20 cellular contexts compared by ENCODE assay signal in genomic region chr12:71139153-71139735, GRCh38. TPM values are rescaled to one million over a fixed set of nuclear protein-coding genes. Genes with fewer than 3 reads are reported as not detected.
DNase-seq lines count a peak whose midpoint lies in the region; ATAC-seq and TF ChIP-seq lines count a peak whose summit lies in the region.
"Had no signal": no experiment of that assay in that cellular context is flagged by ENCODE, and none has a peak within 500 bp of the region (broad histone marks: within the 10 kb centered on the region; RNA-seq: fewer than 3 reads in every experiment).

No MANE protein-coding gene starts in this region.

- H3K27ac ChIP-seq in prostate gland (no peak overlapping the region), MM.1S (ENCODE audit: low read length) (no peak overlapping the region)
- H3K27ac ChIP-seq: HL-60, RWPE1 had no signal

- H3F3A ChIP-seq in MM.1S (ENCODE audit: insufficient read depth, low read length), result no peaks in the 10 kb centered on the region

- H3K9me2 ChIP-seq in MM.1S (replicated peaks; ENCODE audit: insufficient read depth, low read length), result no peaks in the 10 kb centered on the region

- ATAC-seq in left colon (peak; percentile 86), GM18867 (IDR thresholded peaks at IDR 0.05; ENCODE audit: unreplicated experiment) (no peak)
- ATAC-seq: PC-3, SK-N-SH treated with all-trans-retinoic acid at 6 μM for 48 hours had no signal

- TF ChIP-seq POLR2A in prostate gland (IDR thresholded peaks at IDR 0.05), result no peak

- no peak overlapping the region for H2AFZ ChIP-seq in MM.1S (ENCODE audit: low read length)

- H3K79me2 ChIP-seq in MM.1S (ENCODE audit: low read length), result no peaks in the 10 kb centered on the region

- TF ChIP-seq CTCF in prostate gland (IDR thresholded peaks at IDR 0.05) (no peak), MM.1S (IDR thresholded peaks at IDR 0.05; ENCODE audit: low read length) (no peak)

- H4K20me1 ChIP-seq in MM.1S (ENCODE audit: insufficient read depth, low read length), result no peaks in the 10 kb centered on the region

- H3K9ac ChIP-seq in mucosa of stomach (ENCODE audit: low read length) (no peak overlapping the region), MM.1S (ENCODE audit: low read length) (no peak overlapping the region)

- H3K9me3 ChIP-seq in mucosa of stomach (ENCODE audit: control insufficient read depth, low read length) (no peaks in the 10 kb centered on the region), MG63 (no peaks in the 10 kb centered on the region; the same call in 1 of the 2 replicates), prostate gland (no peaks in the 10 kb centered on the region), MM.1S (replicated peaks; ENCODE audit: insufficient read depth, low read length) (no peaks in the 10 kb centered on the region)

- intact Hi-C loops in left colon (cut with DNase I, micrococcal nuclease) (no loop called here), prostate gland (cut with DNase I) (no loop called here)

- WGBS in prostate gland, result 86% methylated on average over 6 of the region's 6 CpGs

- H3K4me3 ChIP-seq in mucosa of stomach (ENCODE audit: low read length) (peak overlapping the region; percentile 0), MG63 (no peak overlapping the region), prostate gland (no peak overlapping the region), MM.1S (ENCODE audit: low read length) (no peak overlapping the region)

- H3K4me1 ChIP-seq in mucosa of stomach (ENCODE audit: control insufficient read depth, insufficient read depth, low read length) (peaks cover 34% of the 10 kb centered on the region), prostate gland (replicated peaks) (no peaks in the 10 kb centered on the region), MM.1S (ENCODE audit: low read length) (no peaks in the 10 kb centered on the region)

- no peaks in the 10 kb centered on the region for H3K27me3 ChIP-seq in mucosa of stomach (ENCODE audit: control insufficient read depth, insufficient read depth, low read length)
- no peaks in the 10 kb centered on the region for H3K27me3 ChIP-seq in MG63
- no peaks in the 10 kb centered on the region for H3K27me3 ChIP-seq in prostate gland (replicated peaks; ENCODE audit: insufficient read depth)
- H3K27me3 ChIP-seq in MM.1S (replicated peaks; ENCODE audit: insufficient read depth, low read length), result no peaks in the 10 kb centered on the region

- H3K4me2 ChIP-seq in MM.1S (ENCODE audit: low read depth, low read length), result no peak overlapping the region

- peaks cover 4% of the 10 kb centered on the region for H3K36me3 ChIP-seq in mucosa of stomach (ENCODE audit: control insufficient read depth, insufficient read depth, low read length)
- H3K36me3 ChIP-seq in MG63, result no peaks in the 10 kb centered on the region
- H3K36me3 ChIP-seq in prostate gland, result no peaks in the 10 kb centered on the region
- H3K36me3 ChIP-seq in MM.1S (replicated peaks; ENCODE audit: insufficient read depth, low read length), result no peaks in the 10 kb centered on the region

- DNase-seq in SW480 (ENCODE audit: low spot score) (peak; percentile 72), left colon (peak in 1 of 2 donors; percentile 48), MG63 (no peak), prostate gland (ENCODE audit: low spot score) (no peak), MM.1S (no peak)
- DNase-seq: H9, Karpas-422, NCI-H1105 treated with DMSO at 0.1 percent for 48 hours, NCI-H1694, NCI-H2081 treated with DMSO at 0.1 percent for 48 hours, NCI-H510A, NCI-H748 treated with DMSO at 0.1 percent for 48 hours, PC-3, SIG-M5 had no signal

RNA-seq across cellular contexts. Expression of gene TSPAN8, which starts 18.6 kb away (rescaled TPM):
- total RNA-seq in left colon, result 1,000 to 10,000 TPM; 1,490 to 2,025 TPM
- total RNA-seq in MG63 (2014; rRNA removed; shearing (Covaris generic); ENCODE audit: low replicate concordance), result not detected in 2 replicates
- total RNA-seq in prostate gland, result 100 to 1,000 TPM in 1 of 2 donors, 10 to 100 TPM in 1; 36.3 to 240 TPM
- total RNA-seq: H9, HT1080 had no signal

Comparison
In these comparisons a context has a peak if more than half of its experiments do, and no peak if none do; other contexts are left out.
1. RNA of gene TSPAN8, which starts 18.6 kb away (total RNA-seq): 1,490 to 2,025 TPM in left colon and 36.3 to 240 TPM in prostate gland; not detected in MG63; every median in the first group is over 10 times any median in the second.